In genomic region chr17:76508472-76508871, GRCh38 we compare ENCODE assay signal across 6 cellular contexts. TPM values are rescaled to one million over a fixed set of nuclear protein-coding genes. Genes with fewer than 3 reads are reported as not detected.
"Had no signal": no experiment of that assay in that cellular context is flagged by ENCODE, and none has a peak within 500 bp of the region (broad histone marks: within the 10 kb centered on the region; RNA-seq: fewer than 3 reads in every experiment).

No MANE protein-coding gene starts in this region.

RNA-seq across cellular contexts. Expression of gene CYGB, which starts 29.0 kb away (rescaled TPM):
- total RNA-seq: SJCRH30 had no signal

RNA-seq across cellular contexts. Expression of gene PRCD, which starts 31.4 kb away (rescaled TPM):
- total RNA-seq: NCI-H460 had no signal

RNA-seq across cellular contexts. Expression of gene AANAT, which starts 41.1 kb away (rescaled TPM):
- total RNA-seq: NCI-H460, PC-9, Peyer's patch, Right ventricle myocardium inferior, RPMI7951 had no signal
